ENCODE assay signal across 24 cellular contexts in genomic region chr3:27342279-27342678, GRCh38. TPM values are rescaled to one million over a fixed set of nuclear protein-coding genes. Genes with fewer than 3 reads are reported as not detected.
DNase-seq lines count a peak whose midpoint lies in the region; ATAC-seq and TF ChIP-seq lines count a peak whose summit lies in the region.
"Had no signal": no experiment of that assay in that cellular context is flagged by ENCODE, and none has a peak within 500 bp of the region (broad histone marks: within the 10 kb centered on the region; RNA-seq: fewer than 3 reads in every experiment).

No MANE protein-coding gene starts in this region.

- CTCF ChIA-PET in IMR-90 (lab: Yijun Ruan, JAX), result no interaction called here

- H4K91ac ChIP-seq in IMR-90 (ENCODE audit: insufficient read depth, low read depth, low read length), result no peak overlapping the region

- no peak overlapping the region for H2BK5ac ChIP-seq in IMR-90 (ENCODE audit: low read depth, low read length, poor library complexity, severe bottlenecking)

- H3K36me3 ChIP-seq in IMR-90 (ENCODE audit: control insufficient read depth, insufficient read depth, low read length) (peaks cover 1% of the 10 kb centered on the region; the same call in 1 of the 2 replicates), right atrium auricular region (no peaks in the 10 kb centered on the region), skeletal muscle tissue (ENCODE audit: control insufficient read depth in 3 of 3, insufficient read depth in 3 of 3, low read length in 3 of 3) (no peaks in the 10 kb centered on the region), mucosa of descending colon (ENCODE audit: low read depth) (no peaks in the 10 kb centered on the region)

- H2AK5ac ChIP-seq in IMR-90 (ENCODE audit: low read depth, low read length), result no peak overlapping the region

- H2AK9ac ChIP-seq in IMR-90 (replicated peaks; ENCODE audit: low read depth, low read length, poor library complexity), result no peak overlapping the region

- intact Hi-C loops in IMR-90 (cut with micrococcal nuclease), result no loop called here
- intact Hi-C loops in mucosa of descending colon (cut with DNase I, micrococcal nuclease), result no loop called here

- no peak overlapping the region for H2AFZ ChIP-seq in IMR-90 (replicated peaks; ENCODE audit: low read length, poor library complexity)

- no peak overlapping the region for H4K8ac ChIP-seq in IMR-90 (ENCODE audit: low read depth in 2 of 2, low read length in 2 of 2)

- H2BK120ac ChIP-seq in IMR-90 (ENCODE audit: low read depth, low read length), result no peak overlapping the region

- BruUV-seq in IMR-90 (replicated peaks; lab: Mats Ljungman, UMichigan), result no TSS peak

- H3K23ac ChIP-seq in IMR-90 (ENCODE audit: low read depth, low read length), result no peak overlapping the region

- TF ChIP-seq POLR2A in IMR-90 (IDR thresholded peaks at IDR 0.05; ENCODE audit: low read depth, low read length), result no peak

- H2BK15ac ChIP-seq in IMR-90 (ENCODE audit: low read depth, low read length), result no peak overlapping the region

- H4K20me1 ChIP-seq in IMR-90 (ENCODE audit: insufficient read depth, low read length), result no peaks in the 10 kb centered on the region

- H3K4me3 ChIP-seq in IMR-90 (ENCODE audit: insufficient read depth, low read depth, low read length) (no peak overlapping the region), right atrium auricular region (no peak overlapping the region), skeletal muscle tissue (ENCODE audit: low read length in 3 of 3) (no peak overlapping the region), mucosa of descending colon (no peak overlapping the region)

- H3K4me1 ChIP-seq in IMR-90 (ENCODE audit: control insufficient read depth, insufficient read depth, low read length), result no peaks in the 10 kb centered on the region
- peaks cover 0 to 8% of the 10 kb centered on the region in 2 donors for H3K4me1 ChIP-seq in right atrium auricular region
- H3K4me1 ChIP-seq in skeletal muscle tissue (ENCODE audit: control insufficient read depth in 3 of 3, insufficient read depth in 3 of 3, low read length in 3 of 3), result peaks cover 0 to 4% (median 3%) of the 10 kb centered on the region in 3 donors
- no peaks in the 10 kb centered on the region for H3K4me1 ChIP-seq in mucosa of descending colon (ENCODE audit: low read depth)

- no peak overlapping the region for H3K18ac ChIP-seq in IMR-90 (ENCODE audit: low read depth, low read length)

- H3K56ac ChIP-seq in IMR-90 (ENCODE audit: extremely low read depth, insufficient read depth, low read length), result no peak overlapping the region

- in situ Hi-C loops in IMR-90 (cut with MboI; ENCODE audit: low sequenced_read_pairs), result no loop called here

- dilution Hi-C loops in IMR-90 (cut with HindIII; ENCODE audit: low sequenced_read_pairs, unreplicated experiment), result no loop called here

- ATAC-seq in IMR-90 (ENCODE audit: low read depth) (no peak), SK-N-SH treated with all-trans-retinoic acid at 6 μM for 48 hours (peak; percentile 98), GM21717 (IDR thresholded peaks at IDR 0.05; ENCODE audit: unreplicated experiment) (no peak), mucosa of descending colon (no peak)
- ATAC-seq: HCT116 had no signal

- no peak overlapping the region for H2BK20ac ChIP-seq in IMR-90 (ENCODE audit: low read depth, low read length)

- no peak for TF ChIP-seq RAD21 in IMR-90 (IDR thresholded peaks at IDR 0.05; ENCODE audit: low read length)

- H3K4me2 ChIP-seq in IMR-90 (ENCODE audit: low read depth, low read length), result no peak overlapping the region

- no peak overlapping the region for H4K5ac ChIP-seq in IMR-90 (ENCODE audit: low read depth, low read length)

- no peak overlapping the region for H3K27ac ChIP-seq in IMR-90 (ENCODE audit: insufficient read depth, low read length)
- peak overlapping the region; percentile 13 to 71 for H3K27ac ChIP-seq in right atrium auricular region
- peak overlapping the region; percentile 21 for H3K27ac ChIP-seq in skeletal muscle tissue (ENCODE audit: low read depth, low read length)
- H3K27ac ChIP-seq: HL-60 had no signal

- DNase-seq in IMR-90 (no peak), right atrium auricular region (ENCODE audit: low spot score) (no peak), occipital lobe (lab: John Stamatoyannopoulos, UW) (no peak), mucosa of descending colon (no peak)
- DNase-seq: C1 segment of cervical spinal cord; CD4-positive, alpha-beta memory T cell; COR-L47; DMS53; Kasumi-1; NCI-H1092 treated with DMSO at 0.1 percent for 48 hours; NCI-H1436; NCI-H187; NCI-H2081 treated with DMSO at 0.1 percent for 48 hours; NCI-H2171; NCI-H226; NCI-H510A; NCI-H69; RPMI8226; SHP77 treated with DMSO at 0.1 percent for 48 hours had no signal

- H3K9me3 ChIP-seq in IMR-90 (ENCODE audit: control insufficient read depth, insufficient read depth, low read length) (no peaks in the 10 kb centered on the region), right atrium auricular region (no peaks in the 10 kb centered on the region), skeletal muscle tissue (ENCODE audit: control insufficient read depth in 3 of 3, low read length in 3 of 3) (no peaks in the 10 kb centered on the region), mucosa of descending colon (no peaks in the 10 kb centered on the region)

- no peaks in the 10 kb centered on the region for H3K79me1 ChIP-seq in IMR-90 (ENCODE audit: low read depth in 1 of 2, low read length in 2 of 2)

- 80% methylated on average over 1 of the region's 1 CpG; no CpG with 5 or more reads in 1 of the 2 experiments for WGBS in IMR-90 (ENCODE audit: extremely low coverage in 2 of 2, insufficient read length in 1 of 2), 2 experiments

- POLR2A ChIA-PET in IMR-90 (lab: Charles Lee; ENCODE audit: unreplicated experiment), result interaction anchor here (0.7 kb wide), 1 partner anchor 103 kb away, joined by 4 read pairs; no protein-coding TSS in a partner anchor

- H3K9ac ChIP-seq in IMR-90 (ENCODE audit: low read depth, low read length), result no peak overlapping the region
- H3K9ac ChIP-seq in skeletal muscle tissue (ENCODE audit: low read depth in 1 of 3, low read length in 3 of 3), result no peak overlapping the region

- TF ChIP-seq CTCF in IMR-90 (conservative IDR thresholded peaks at IDR 0.05; ENCODE audit: low read depth, low read length) (no peak), right atrium auricular region (IDR thresholded peaks at IDR 0.05) (no peak), mucosa of descending colon (IDR thresholded peaks at IDR 0.05) (no peak)

- H3K27me3 ChIP-seq in IMR-90 (ENCODE audit: control insufficient read depth, insufficient read depth, low read length), result no peaks in the 10 kb centered on the region
- H3K27me3 ChIP-seq in right atrium auricular region, result no peaks in the 10 kb centered on the region
- no peaks in the 10 kb centered on the region for H3K27me3 ChIP-seq in skeletal muscle tissue (ENCODE audit: control insufficient read depth in 3 of 3, insufficient read depth in 3 of 3, low read length in 3 of 3)

- no peak overlapping the region for H3K4ac ChIP-seq in IMR-90 (ENCODE audit: low read depth, low read length)

- peak overlapping the region; percentile 29; the same call in 1 of the 2 replicates for H3K14ac ChIP-seq in IMR-90 (replicated peaks; ENCODE audit: low read depth, low read length)

- H3K9me1 ChIP-seq in IMR-90 (ENCODE audit: insufficient read depth, low read length), result no peaks in the 10 kb centered on the region

TF ChIP-seq in IMR-90, 13 proteins besides CTCF, POLR2A, EP300 and RAD21 (continues in another document):
- no peak for TF ChIP-seq RFX5 (IDR thresholded peaks at IDR 0.05; ENCODE audit: low read depth, low read length)
- no peak for TF ChIP-seq CHD1 (IDR thresholded peaks at IDR 0.05; ENCODE audit: low read depth, low read length)
- TF ChIP-seq MAFK (IDR thresholded peaks at IDR 0.05; ENCODE audit: low read depth, low read length), result no peak
- no peak for TF ChIP-seq ELK1 (IDR thresholded peaks at IDR 0.05; ENCODE audit: borderline replicate concordance, low read depth, low read length)
- no peak for TF ChIP-seq SMC3 (IDR thresholded peaks at IDR 0.05; ENCODE audit: low read depth, low read length)
- no peak for TF ChIP-seq FOS (IDR thresholded peaks at IDR 0.05; ENCODE audit: low read depth, low read length)
- no peak for TF ChIP-seq MAZ (IDR thresholded peaks at IDR 0.05; ENCODE audit: borderline replicate concordance, low read depth, low read length)

TF ChIP-seq in SK-N-SH treated with all-trans-retinoic acid at 6 μM for 48 hours, 23 proteins besides CTCF, POLR2A, EP300 and RAD21 (continues in another document):
- TF ChIP-seq GLIS3 (CRISPR knock-in tag; IDR thresholded peaks at IDR 0.05) (no peak), ISL1 (CRISPR knock-in tag; IDR thresholded peaks at IDR 0.05) (peak; percentile 75), ESRRG (CRISPR knock-in tag; IDR thresholded peaks at IDR 0.05) (no peak), CSRNP3 (CRISPR knock-in tag; IDR thresholded peaks at IDR 0.05) (no peak), OSR1 (CRISPR knock-in tag; IDR thresholded peaks at IDR 0.05) (no peak), TCF4 (CRISPR knock-in tag; IDR thresholded peaks at IDR 0.05; ENCODE audit: borderline replicate concordance) (no peak), ZFP3 (CRISPR knock-in tag; IDR thresholded peaks at IDR 0.05) (no peak), ZFP30 (CRISPR knock-in tag; IDR thresholded peaks at IDR 0.05) (no peak)

RNA-seq across cellular contexts. Expression of gene NEK10, which starts 26.9 kb away (rescaled TPM):
- 6.6 and 7.5 TPM in 2 replicates for total RNA-seq in IMR-90 (2012; rRNA removed)
- 1.4 and 2.2 TPM in 2 replicates for polyA plus RNA-seq in IMR-90 (2012; rRNA removed)
- 0.21 and 0.55 TPM in 2 replicates for polyA plus RNA-seq in IMR-90 (2012; cell fraction: cytosol; rRNA removed)
- polyA plus RNA-seq in IMR-90 (2012; cell fraction: nucleus; rRNA removed; ENCODE audit: low replicate concordance), result 1.7 and 11.1 TPM in 2 replicates
- 10 to 100 TPM; 10.3 to 18.3 TPM for total RNA-seq in right atrium auricular region
- 15.1 TPM for total RNA-seq in skeletal muscle tissue
- 25.7 TPM for total RNA-seq in occipital lobe
- total RNA-seq in mucosa of descending colon, result 1 to 10 TPM; 1.1 to 6.5 (median 1.4) TPM
